1 cellular context compared by ENCODE assay signal in the genomic region with DNA sequence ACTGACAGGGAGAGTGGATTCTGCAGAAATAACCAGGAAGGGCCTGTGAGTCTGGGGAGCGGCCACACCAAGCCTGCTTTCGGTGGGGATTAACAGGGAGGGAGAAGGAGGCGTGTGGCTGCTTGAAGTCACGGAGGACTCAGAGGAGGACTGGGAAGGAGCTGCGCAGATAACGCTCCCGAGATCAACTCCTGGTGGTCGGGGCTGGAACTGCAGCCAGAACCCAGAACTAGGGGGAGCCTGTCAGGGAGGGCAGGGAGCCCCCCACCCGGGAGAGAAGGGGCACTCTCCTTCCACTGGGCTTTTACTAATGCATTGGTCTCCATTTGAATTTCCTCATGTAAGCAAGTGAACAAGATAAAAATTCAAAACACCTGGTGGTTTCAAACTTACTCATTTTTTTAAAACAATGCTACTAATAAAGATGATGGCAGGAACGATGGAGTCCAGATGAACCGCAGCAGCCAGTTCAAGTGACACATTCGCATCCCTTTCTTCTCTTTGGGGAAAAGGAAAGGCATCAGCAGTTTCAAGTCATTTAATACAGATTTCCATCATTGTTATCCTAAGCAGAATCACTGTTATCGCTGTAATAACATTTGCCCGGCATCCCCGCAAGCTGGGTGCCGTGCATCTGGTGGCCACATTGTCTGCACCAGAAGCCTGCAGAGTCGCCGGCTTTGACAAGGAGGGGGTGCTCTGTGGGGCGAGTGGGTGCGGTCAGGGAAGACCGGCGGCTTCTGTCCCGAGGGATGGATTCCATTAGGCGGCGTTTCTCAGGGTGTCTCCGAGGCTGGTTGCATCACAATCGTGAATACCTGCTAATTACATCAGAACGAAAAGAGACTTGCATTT.
TF ChIP-seq lines count a peak whose summit lies in the region.

No MANE protein-coding gene starts in this region.

TF ChIP-seq in endothelial cell of umbilical vein, 7 proteins besides CTCF, POLR2A, EP300 and RAD21 (continued from another document):
- TF ChIP-seq EZH2 (IDR thresholded peaks at IDR 0.05; ENCODE audit: borderline replicate concordance, low read depth, low read length, severe bottlenecking) (no peak), MYC (IDR thresholded peaks at IDR 0.05; ENCODE audit: low read depth, low read length) (no peak)
TF ChIP-seq in endothelial cell of umbilical vein: peak in this region for 0.
